Comparison of ENCODE assay signal across 10 cellular contexts in genomic region chr11:74019104-74019738, GRCh38. TPM values are rescaled to one million over a fixed set of nuclear protein-coding genes. Genes with fewer than 3 reads are reported as not detected.
A peak's percentile ranks its signal among the peaks of the same experiment; 100 is the strongest.
DNase-seq lines count a peak whose midpoint lies in the region; ATAC-seq and TF ChIP-seq lines count a peak whose summit lies in the region.
"Had no signal": no experiment of that assay in that cellular context is flagged by ENCODE, and none has a peak within 500 bp of the region (broad histone marks: within the 10 kb centered on the region; RNA-seq: fewer than 3 reads in every experiment).

No MANE protein-coding gene starts in this region.

- peaks cover 28% of the 10 kb centered on the region for H3K36me3 Mint-ChIP-seq in activated T-helper 17 cell treated with anti-CD3 and anti-CD28 coated beads, Interleukin-2, amount 50 U/mL, for 72 hours (ENCODE audit: low read depth)
- H3K36me3 Mint-ChIP-seq in endothelial cell (ENCODE audit: low read depth, unreplicated experiment): peaks cover 21% of the 10 kb centered on the region

- H3K4me1 Mint-ChIP-seq in activated T-helper 17 cell treated with anti-CD3 and anti-CD28 coated beads, Interleukin-2, amount 50 U/mL, for 72 hours: peaks cover 28% of the 10 kb centered on the region
- H3K4me1 Mint-ChIP-seq in endothelial cell (ENCODE audit: unreplicated experiment): peaks cover 9% of the 10 kb centered on the region

- peak; percentile 22 for ATAC-seq in activated T-helper 17 cell treated with anti-CD3 and anti-CD28 coated beads, Interleukin-2, amount 50 U/mL, for 72 hours (replicated peaks)

- DNase-seq in CD1c-positive myeloid dendritic cell (ENCODE audit: extremely low spot score): peak; percentile 42
- no peak for DNase-seq in right atrium auricular region (ENCODE audit: low spot score)
- peak; percentile 34 for DNase-seq in renal cortical epithelial cell (ENCODE audit: low read depth)
- no peak for DNase-seq in NCI-H1105 treated with DMSO at 0.1 percent for 48 hours (lab: John Stamatoyannopoulos, UW)
- DNase-seq in activated naive CD4-positive, alpha-beta T cell treated with anti-CD3 and anti-CD28 coated beads, Interleukin-2, amount 50 U/mL, for 16 hours: no peak
- DNase-seq in 8988T: no peak
- DNase-seq in endothelial cell (ENCODE audit: low spot score): no peak

- H3K9me3 Mint-ChIP-seq in activated T-helper 17 cell treated with anti-CD3 and anti-CD28 coated beads, Interleukin-2, amount 50 U/mL, for 72 hours: no peaks in the 10 kb centered on the region
- H3K9me3 Mint-ChIP-seq in endothelial cell (ENCODE audit: unreplicated experiment): no peaks in the 10 kb centered on the region
- H3K9me3 Mint-ChIP-seq: stimulated activated effector memory CD8-positive, alpha-beta T cell treated with anti-CD3 and anti-CD28 coated beads, Interleukin-12 subunit alpha, Interleukin-12 subunit beta, amount 100 ng/mL, for 72 hours had no signal

- H3K36me3 ChIP-seq in right atrium auricular region: peaks cover 6% of the 10 kb centered on the region

- peak overlapping the region; percentile 89 to 91 for H3K27ac ChIP-seq in right atrium auricular region

- no peak overlapping the region for H3K4me3 ChIP-seq in right atrium auricular region

- TF ChIP-seq CTCF in right atrium auricular region (IDR thresholded peaks at IDR 0.05) (no peak), endothelial cell (IDR thresholded peaks at IDR 0.05; ENCODE audit: unreplicated experiment) (no peak)

- H3K27ac Mint-ChIP-seq in activated T-helper 17 cell treated with anti-CD3 and anti-CD28 coated beads, Interleukin-2, amount 50 U/mL, for 72 hours: no peak overlapping the region
- H3K27ac Mint-ChIP-seq in endothelial cell (ENCODE audit: unreplicated experiment): no peak overlapping the region
- H3K27ac Mint-ChIP-seq: CD14-positive monocyte; stimulated activated effector memory CD8-positive, alpha-beta T cell treated with anti-CD3 and anti-CD28 coated beads, Interleukin-12 subunit alpha, Interleukin-12 subunit beta, amount 100 ng/mL, for 72 hours had no signal

- no peaks in the 10 kb centered on the region for H3K9me3 ChIP-seq in right atrium auricular region

- no peak overlapping the region for H3K4me3 Mint-ChIP-seq in activated T-helper 17 cell treated with anti-CD3 and anti-CD28 coated beads, Interleukin-2, amount 50 U/mL, for 72 hours
- H3K4me3 Mint-ChIP-seq in endothelial cell (ENCODE audit: unreplicated experiment): no peak overlapping the region
- H3K4me3 Mint-ChIP-seq: stimulated activated effector memory CD8-positive, alpha-beta T cell treated with anti-CD3 and anti-CD28 coated beads, Interleukin-12 subunit alpha, Interleukin-12 subunit beta, amount 100 ng/mL, for 72 hours had no signal

- H3K27me3 Mint-ChIP-seq in activated T-helper 17 cell treated with anti-CD3 and anti-CD28 coated beads, Interleukin-2, amount 50 U/mL, for 72 hours: no peaks in the 10 kb centered on the region
- H3K27me3 Mint-ChIP-seq in endothelial cell (ENCODE audit: unreplicated experiment): no peaks in the 10 kb centered on the region

- H3K27me3 ChIP-seq in right atrium auricular region: no peaks in the 10 kb centered on the region

- H3K4me1 ChIP-seq in right atrium auricular region: peaks cover 0 to 32% of the 10 kb centered on the region in 2 donors

RNA-seq across cellular contexts. Expression of gene UCP3, which starts 10.3 kb away (rescaled TPM):
- 1 to 10 TPM; 4.3 to 6.6 TPM for total RNA-seq in activated T-helper 17 cell treated with anti-CD3 and anti-CD28 coated beads, Interleukin-2, amount 50 U/mL, for 72 hours
- 1 to 10 TPM in 1 of 2 donors, under 1 TPM in 1; 0.37 to 1.1 TPM for total RNA-seq in right atrium auricular region
- 0.17 and 1.1 TPM in 2 replicates for total RNA-seq in renal cortical epithelial cell
- total RNA-seq in endothelial cell (ENCODE audit: unreplicated experiment): 1.6 TPM

RNA-seq across cellular contexts. Expression of gene UCP2, which starts 36.6 kb away (rescaled TPM):
- total RNA-seq in activated T-helper 17 cell treated with anti-CD3 and anti-CD28 coated beads, Interleukin-2, amount 50 U/mL, for 72 hours: 100 to 1,000 TPM; 199 to 269 TPM
- total RNA-seq in right atrium auricular region (10 to 100 TPM in 1 of 2 donors, 1 to 10 TPM in 1; 8.2 to 13.2 TPM), renal cortical epithelial cell (13.7 and 48.6 TPM in 2 replicates), endothelial cell (ENCODE audit: unreplicated experiment) (12.8 TPM)

Comparison
In these comparisons a context has a peak if more than half of its experiments do, and no peak if none do; other contexts are left out.
1. DNase-seq: peak in CD1c-positive myeloid dendritic cell (single experiment) and renal cortical epithelial cell (single experiment); none in right atrium auricular region (single experiment), NCI-H1105 treated with DMSO at 0.1 percent for 48 hours (single experiment), activated naive CD4-positive, alpha-beta T cell treated with anti-CD3 and anti-CD28 coated beads, Interleukin-2, amount 50 U/mL, for 16 hours (single experiment), 8988T (single experiment) and endothelial cell (single experiment).